27 cellular contexts compared by ENCODE assay signal in genomic region chr19:7327802-7328201, GRCh38.
"Had no signal": no experiment of that assay in that cellular context is flagged by ENCODE, and none has a peak within 500 bp of the region (broad histone marks: within the 10 kb centered on the region; RNA-seq: fewer than 3 reads in every experiment).

No MANE protein-coding gene starts in this region.

- H3K27ac Mint-ChIP-seq: stimulated activated effector memory CD8-positive, alpha-beta T cell treated with anti-CD3 and anti-CD28 coated beads, Interleukin-12 subunit alpha, Interleukin-12 subunit beta, amount 100 ng/mL, for 72 hours; stimulated activated memory B cell treated with anti-CD40 and anti-IgM and Interleukin-4, amounts not matched to agents 10 μg/mL and 1 μg/mL and 100 μg/mL, for 72 hours; stimulated activated naive B cell treated with anti-CD40 and anti-IgM and Interleukin-4, amounts not matched to agents 10 μg/mL and 1 μg/mL and 100 μg/mL, for 72 hours; stimulated activated naive CD8-positive, alpha-beta T cell treated with anti-CD3 and anti-CD28 coated beads, Interleukin-15, amount 100 ng/mL, for 72 hours; stimulated activated naive CD8-positive, alpha-beta T cell treated with anti-CD3 and anti-CD28 coated beads, Interleukin-15, Interleukin-2, amounts not matched to agents 100 ng/mL and 50 ng/mL, for 24 hours; type B pancreatic cell had no signal

- H3K4me1 Mint-ChIP-seq: stimulated activated effector memory CD8-positive, alpha-beta T cell treated with anti-CD3 and anti-CD28 coated beads, Interleukin-12 subunit alpha, Interleukin-12 subunit beta, amount 100 ng/mL, for 72 hours; stimulated activated naive CD8-positive, alpha-beta T cell treated with anti-CD3 and anti-CD28 coated beads, Interleukin-15, amount 100 ng/mL, for 72 hours had no signal

- H3K4me3 Mint-ChIP-seq: stimulated activated effector memory CD8-positive, alpha-beta T cell treated with anti-CD3 and anti-CD28 coated beads, Interleukin-12 subunit alpha, Interleukin-12 subunit beta, amount 100 ng/mL, for 72 hours; stimulated activated memory B cell treated with anti-CD40 and anti-IgM and Interleukin-4, amounts not matched to agents 10 μg/mL and 1 μg/mL and 100 μg/mL, for 72 hours; stimulated activated naive B cell treated with anti-CD40 and anti-IgM and Interleukin-4, amounts not matched to agents 10 μg/mL and 1 μg/mL and 100 μg/mL, for 72 hours; stimulated activated naive CD8-positive, alpha-beta T cell treated with anti-CD3 and anti-CD28 coated beads, Interleukin-15, amount 100 ng/mL, for 72 hours; stimulated activated naive CD8-positive, alpha-beta T cell treated with anti-CD3 and anti-CD28 coated beads, Interleukin-15, Interleukin-2, amounts not matched to agents 100 ng/mL and 50 ng/mL, for 24 hours; type B pancreatic cell had no signal

- ATAC-seq: stimulated activated effector memory CD8-positive, alpha-beta T cell treated with anti-CD3 and anti-CD28 coated beads, Interleukin-12 subunit alpha, Interleukin-12 subunit beta, amount 100 ng/mL, for 72 hours; stimulated activated memory B cell treated with anti-CD40 and anti-IgM and Interleukin-4, amounts not matched to agents 10 μg/mL and 1 μg/mL and 100 μg/mL, for 72 hours; stimulated activated naive B cell treated with anti-CD40 and anti-IgM and Interleukin-4, amounts not matched to agents 10 μg/mL and 1 μg/mL and 100 μg/mL, for 72 hours; stimulated activated naive CD8-positive, alpha-beta T cell treated with anti-CD3 and anti-CD28 coated beads, Interleukin-15, amount 100 ng/mL, for 72 hours; stimulated activated naive CD8-positive, alpha-beta T cell treated with anti-CD3 and anti-CD28 coated beads, Interleukin-15, Interleukin-2, amounts not matched to agents 100 U/mL and 50 U/mL, for 24 hours; upper lobe of right lung had no signal

- DNase-seq: stimulated activated CD4-positive, alpha-beta T cell treated with anti-CD3 and anti-CD28 coated beads, Interleukin-2, amount 100 ng/mL, for 48 hours; stimulated activated CD4-positive, alpha-beta T cell treated with anti-CD3 and anti-CD28 coated beads, Interleukin-4, amount 100 ng/mL, for 24 hours; stimulated activated CD4-positive, alpha-beta T cell treated with anti-CD3 and anti-CD28 coated beads, Interleukin-4, amount 100 ng/mL, for 4 hours; stimulated activated CD8-positive, alpha-beta memory T cell treated with anti-CD3 and anti-CD28 coated beads, Interleukin-4, amount 100 ng/mL, for 48 hours; stimulated activated naive B cell treated with anti-CD40 and anti-IgM and Interleukin-4, amounts not matched to agents 10 μg/mL and 1 μg/mL and 100 μg/mL, for 72 hours; stimulated activated naive CD4-positive, alpha-beta T cell; stimulated activated naive CD4-positive, alpha-beta T cell treated with Interleukin-2 at 50 U/mL for 16 hours; stimulated activated naive CD8-positive, alpha-beta T cell treated with anti-CD3 and anti-CD28 coated beads, Interleukin-15, amount 100 ng/mL, for 72 hours; stimulated activated naive CD8-positive, alpha-beta T cell treated with anti-CD3 and anti-CD28 coated beads, Interleukin-15, Interleukin-2, amounts not matched to agents 100 U/mL and 50 U/mL, for 24 hours; stomach; substantia nigra; testis; thyroid gland; transverse colon; trophoblast cell; upper lobe of left lung; uterus had no signal

- H3K27me3 Mint-ChIP-seq: stimulated activated memory B cell treated with anti-CD40 and anti-IgM and Interleukin-4, amounts not matched to agents 10 μg/mL and 1 μg/mL and 100 μg/mL, for 72 hours; stimulated activated naive B cell treated with anti-CD40 and anti-IgM and Interleukin-4, amounts not matched to agents 10 μg/mL and 1 μg/mL and 100 μg/mL, for 72 hours; stimulated activated naive CD8-positive, alpha-beta T cell treated with anti-CD3 and anti-CD28 coated beads, Interleukin-15, amount 100 ng/mL, for 72 hours; stimulated activated naive CD8-positive, alpha-beta T cell treated with anti-CD3 and anti-CD28 coated beads, Interleukin-15, Interleukin-2, amounts not matched to agents 100 ng/mL and 50 ng/mL, for 24 hours; type B pancreatic cell had no signal

- H3K9me3 Mint-ChIP-seq: stimulated activated naive CD8-positive, alpha-beta T cell treated with anti-CD3 and anti-CD28 coated beads, Interleukin-15, Interleukin-2, amounts not matched to agents 100 ng/mL and 50 ng/mL, for 24 hours had no signal

- H3K36me3 Mint-ChIP-seq: stimulated activated effector memory CD8-positive, alpha-beta T cell treated with anti-CD3 and anti-CD28 coated beads, Interleukin-12 subunit alpha, Interleukin-12 subunit beta, amount 100 ng/mL, for 72 hours; type B pancreatic cell had no signal

- H3K27ac ChIP-seq: stomach, suprapubic skin, testis, thoracic aorta, thyroid gland, tibial artery, tibial nerve, transverse colon, upper lobe of left lung, upper lobe of right lung, uterus, vagina had no signal

- H3K36me3 ChIP-seq: stomach, suprapubic skin, thoracic aorta, thyroid gland, tibial artery, tibial nerve, transverse colon, upper lobe of left lung, upper lobe of right lung, uterus, vagina had no signal

- H3K9me3 ChIP-seq: suprapubic skin, testis, thoracic aorta, thyroid gland, transverse colon, upper lobe of left lung, upper lobe of right lung, uterus, vagina had no signal

- H3K4me3 ChIP-seq: stomach, suprapubic skin, testis, thoracic aorta, thyroid gland, tibial artery, tibial nerve, transverse colon, upper lobe of left lung, upper lobe of right lung, uterus, vagina had no signal

- H3K27me3 ChIP-seq: stomach, suprapubic skin, testis, thyroid gland, tibial artery, tibial nerve, transverse colon, upper lobe of left lung, upper lobe of right lung, uterus, vagina had no signal

- H3K4me1 ChIP-seq: stomach, suprapubic skin, testis, thyroid gland, tibial artery, transverse colon, upper lobe of left lung, upper lobe of right lung, uterus, vagina had no signal
